ENCODE assay signal across 6 cellular contexts in genomic region chr1:11749203-11749689, GRCh38. TPM values are rescaled to one million over a fixed set of nuclear protein-coding genes. Genes with fewer than 3 reads are reported as not detected.
A peak's percentile ranks its signal among the peaks of the same experiment; 100 is the strongest.
DNase-seq lines count a peak whose midpoint lies in the region; ATAC-seq and TF ChIP-seq lines count a peak whose summit lies in the region.

No MANE protein-coding gene starts in this region.

- no peaks in the 10 kb centered on the region for H3K27me3 Mint-ChIP-seq in CD8-positive, alpha-beta T cell (ENCODE audit: low read depth)
- H3K27me3 Mint-ChIP-seq in activated CD4-positive, alpha-beta T cell treated with anti-CD3 and anti-CD28 coated beads, Interleukin-2, amount 10 ng/mL, durations not matched to agents 7 days and 5 days, result no peaks in the 10 kb centered on the region

- peak in 6 of 7 experiments; percentile 23 to 67 (median 41) for DNase-seq in CD8-positive, alpha-beta T cell
- DNase-seq in HL-60 (ENCODE audit: low read depth in 1 of 2, low spot score in 1 of 2), result peak; percentile 67 to 85
- peak; percentile 86 for DNase-seq in activated CD4-positive, alpha-beta T cell treated with anti-CD3 and anti-CD28 coated beads, Interleukin-2, amount 10 ng/mL, durations not matched to agents 7 days and 5 days
- DNase-seq in hepatic stellate cell (ENCODE audit: low spot score), result peak; percentile 65
- no peak for DNase-seq in vagina (ENCODE audit: extremely low spot score in 2 of 2)

- peak; percentile 86 for ATAC-seq in CD8-positive, alpha-beta T cell
- ATAC-seq in HG03139 (IDR thresholded peaks at IDR 0.05; ENCODE audit: unreplicated experiment), result no peak

- intact Hi-C loops in CD8-positive, alpha-beta T cell (cut with DNase I, micrococcal nuclease), result no loop called here
- intact Hi-C loops in vagina (cut with DNase I), result no loop called here

- H3K36me3 Mint-ChIP-seq in CD8-positive, alpha-beta T cell, result peaks cover 33% of the 10 kb centered on the region
- H3K36me3 Mint-ChIP-seq in activated CD4-positive, alpha-beta T cell treated with anti-CD3 and anti-CD28 coated beads, Interleukin-2, amount 10 ng/mL, durations not matched to agents 7 days and 5 days (ENCODE audit: low read depth), result peaks cover 17% of the 10 kb centered on the region

- H3K4me3 Mint-ChIP-seq in CD8-positive, alpha-beta T cell, result no peak overlapping the region
- peak overlapping the region; percentile 45 for H3K4me3 Mint-ChIP-seq in activated CD4-positive, alpha-beta T cell treated with anti-CD3 and anti-CD28 coated beads, Interleukin-2, amount 10 ng/mL, durations not matched to agents 7 days and 5 days

- no peaks in the 10 kb centered on the region for H3K27me3 ChIP-seq in CD8-positive, alpha-beta T cell (ENCODE audit: insufficient read depth, low read length)
- no peaks in the 10 kb centered on the region for H3K27me3 ChIP-seq in HL-60 (ENCODE audit: insufficient read depth, poor library complexity, severe bottlenecking)
- no peaks in the 10 kb centered on the region for H3K27me3 ChIP-seq in vagina

- H3K4me3 ChIP-seq in CD8-positive, alpha-beta T cell (ENCODE audit: low read depth, low read length), result no peak overlapping the region
- H3K4me3 ChIP-seq in HL-60 (replicated peaks; ENCODE audit: insufficient read depth, low read length) (no peak overlapping the region), vagina (no peak overlapping the region)

- H3K9me3 Mint-ChIP-seq in CD8-positive, alpha-beta T cell, result no peaks in the 10 kb centered on the region
- H3K9me3 Mint-ChIP-seq in activated CD4-positive, alpha-beta T cell treated with anti-CD3 and anti-CD28 coated beads, Interleukin-2, amount 10 ng/mL, durations not matched to agents 7 days and 5 days, result no peaks in the 10 kb centered on the region

- POLR2A ChIA-PET in CD8-positive, alpha-beta T cell (lab: Charles Lee), result interaction anchor here (1.0 kb wide), 1 partner anchor 85 kb away, joined by 3 read pairs; the partner anchor contains the start of gene FBXO6
- POLR2A ChIA-PET in activated CD4-positive, alpha-beta T cell treated with anti-CD3 and anti-CD28 coated beads, Interleukin-2, amount 10 ng/mL, durations not matched to agents 7 days and 5 days (lab: Charles Lee), result no interaction called here

- CTCF ChIA-PET in CD8-positive, alpha-beta T cell (lab: Charles Lee), result interaction anchor here (0.9 to 2.2 kb wide), 7 partner anchors 29 to 711 kb away, joined by 3 to 12 read pairs (median 4); partner anchors contain the start of gene FBXO6
- CTCF ChIA-PET in activated CD4-positive, alpha-beta T cell treated with anti-CD3 and anti-CD28 coated beads, Interleukin-2, amount 10 ng/mL, durations not matched to agents 7 days and 5 days (lab: Charles Lee), result interaction anchor here (0.5 to 1.8 kb wide), 3 partner anchors 85 to 604 kb away, joined by 4 to 5 read pairs (median 4); partner anchors contain the start of gene FBXO6

- TF ChIP-seq CTCF in CD8-positive, alpha-beta T cell (IDR thresholded peaks at IDR 0.05), result peak; percentile 40
- peak; percentile 63 for TF ChIP-seq CTCF in HL-60 (IDR thresholded peaks at IDR 0.05; ENCODE audit: insufficient read depth, low read length)
- peak in 2 of 3 experiments; percentile 33 to 44 for TF ChIP-seq CTCF in vagina (IDR thresholded peaks at IDR 0.05)

- peaks cover 15% of the 10 kb centered on the region for H3K4me1 Mint-ChIP-seq in CD8-positive, alpha-beta T cell (ENCODE audit: low read depth)
- peaks cover 31% of the 10 kb centered on the region for H3K4me1 Mint-ChIP-seq in activated CD4-positive, alpha-beta T cell treated with anti-CD3 and anti-CD28 coated beads, Interleukin-2, amount 10 ng/mL, durations not matched to agents 7 days and 5 days

- peaks cover 7% of the 10 kb centered on the region for H3K36me3 ChIP-seq in CD8-positive, alpha-beta T cell (ENCODE audit: insufficient read depth, low read length)
- peaks cover 0 to 23% of the 10 kb centered on the region in 2 donors for H3K36me3 ChIP-seq in vagina

- no peak overlapping the region for H3K27ac ChIP-seq in CD8-positive, alpha-beta T cell (ENCODE audit: low read depth, low read length)
- H3K27ac ChIP-seq in HL-60 (replicated peaks), result peak overlapping the region; percentile 32
- no peak overlapping the region for H3K27ac ChIP-seq in vagina

- no peak for TF ChIP-seq POLR2A in vagina (IDR thresholded peaks at IDR 0.05)

- peaks cover 9% of the 10 kb centered on the region for H3K4me1 ChIP-seq in CD8-positive, alpha-beta T cell (ENCODE audit: insufficient read depth, low read length)
- no peaks in the 10 kb centered on the region for H3K4me1 ChIP-seq in vagina

- H3K27ac Mint-ChIP-seq in CD8-positive, alpha-beta T cell, result no peak overlapping the region
- H3K27ac Mint-ChIP-seq in activated CD4-positive, alpha-beta T cell treated with anti-CD3 and anti-CD28 coated beads, Interleukin-2, amount 10 ng/mL, durations not matched to agents 7 days and 5 days, result peak overlapping the region; percentile 95

- no peaks in the 10 kb centered on the region for H3K9me3 ChIP-seq in CD8-positive, alpha-beta T cell (ENCODE audit: low read length)
- no peaks in the 10 kb centered on the region for H3K9me3 ChIP-seq in vagina

RNA-seq across cellular contexts. Expression of gene C1orf167, which starts 12.7 kb away (rescaled TPM):
- not detected for total RNA-seq in CD8-positive, alpha-beta T cell
- not detected for total RNA-seq in activated CD4-positive, alpha-beta T cell treated with anti-CD3 and anti-CD28 coated beads, Interleukin-2, amount 10 ng/mL, durations not matched to agents 7 days and 5 days
- total RNA-seq in vagina, result not detected

RNA-seq across cellular contexts. Expression of gene AGTRAP, which starts 13.3 kb away (rescaled TPM):
- total RNA-seq in CD8-positive, alpha-beta T cell, result 10 to 100 TPM; 10.4 to 10.9 TPM
- 10 to 100 TPM; 41.3 to 42.7 TPM for total RNA-seq in activated CD4-positive, alpha-beta T cell treated with anti-CD3 and anti-CD28 coated beads, Interleukin-2, amount 10 ng/mL, durations not matched to agents 7 days and 5 days
- 49.4 TPM for total RNA-seq in vagina

RNA-seq across cellular contexts. Expression of gene MTHFR, which starts 56.5 kb away (rescaled TPM):
- 10 to 100 TPM; 27.3 to 27.5 TPM for total RNA-seq in CD8-positive, alpha-beta T cell
- 10 to 100 TPM; 23.8 to 29.0 TPM for total RNA-seq in activated CD4-positive, alpha-beta T cell treated with anti-CD3 and anti-CD28 coated beads, Interleukin-2, amount 10 ng/mL, durations not matched to agents 7 days and 5 days
- total RNA-seq in vagina, result 47.9 TPM

RNA-seq across cellular contexts. Expression of gene CLCN6, which starts 56.7 kb away (rescaled TPM):
- total RNA-seq in CD8-positive, alpha-beta T cell, result 10 to 100 TPM; 14.8 to 18.5 TPM
- total RNA-seq in activated CD4-positive, alpha-beta T cell treated with anti-CD3 and anti-CD28 coated beads, Interleukin-2, amount 10 ng/mL, durations not matched to agents 7 days and 5 days, result 10 to 100 TPM; 13.2 to 15.7 TPM
- total RNA-seq in vagina, result 19.2 TPM

RNA-seq across cellular contexts. Expression of gene DRAXIN, which starts 57.7 kb away (rescaled TPM):
- under 1 TPM; 0.08 to 0.11 TPM for total RNA-seq in CD8-positive, alpha-beta T cell
- total RNA-seq in activated CD4-positive, alpha-beta T cell treated with anti-CD3 and anti-CD28 coated beads, Interleukin-2, amount 10 ng/mL, durations not matched to agents 7 days and 5 days, result under 1 TPM; 0.54 to 0.62 TPM
- total RNA-seq in vagina, result not detected

Comparison
In these comparisons a context has a peak if more than half of its experiments do, and no peak if none do; other contexts are left out.
1. DNase-seq: peak in CD8-positive, alpha-beta T cell (6 of 7), HL-60 (2 of 2), activated CD4-positive, alpha-beta T cell treated with anti-CD3 and anti-CD28 coated beads, Interleukin-2, amount 10 ng/mL, durations not matched to agents 7 days and 5 days (single experiment) and hepatic stellate cell (single experiment); none in vagina (0 of 2).
2. Peak in every context shown above with its lines, with median percentiles within 50 percentile points of each other: CTCF ChIP-seq.